In the genomic region with DNA sequence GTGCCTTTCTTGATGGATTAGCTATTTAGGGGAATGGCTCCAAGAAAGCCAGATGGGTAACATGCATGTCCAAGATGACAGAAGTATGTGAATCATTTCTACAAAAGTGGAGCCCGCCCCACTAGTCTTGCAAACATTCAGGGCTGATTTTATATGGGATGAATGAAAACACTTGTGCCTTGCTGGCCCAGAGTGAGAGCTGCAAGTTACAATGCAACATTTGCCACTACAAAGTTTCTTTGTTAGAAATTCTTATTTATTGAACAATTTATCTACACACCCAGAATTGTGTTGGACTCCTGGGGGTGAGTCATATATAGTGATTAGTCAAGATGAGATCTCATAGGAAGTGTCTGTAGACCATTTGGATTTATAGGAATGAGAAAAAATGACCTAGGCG, we compare ENCODE assay signal across 19 cellular contexts. TPM values are rescaled to one million over a fixed set of nuclear protein-coding genes. Genes with fewer than 3 reads are reported as not detected.
DNase-seq lines count a peak whose midpoint lies in the region; ATAC-seq, FAIRE-seq and TF ChIP-seq lines count a peak whose summit lies in the region.
"Had no signal": no experiment of that assay in that cellular context is flagged by ENCODE, and none has a peak within 500 bp of the region (broad histone marks: within the 10 kb centered on the region; RNA-seq: fewer than 3 reads in every experiment).

No MANE protein-coding gene starts in this region.

- H3K9me3 Mint-ChIP-seq in activated naive CD4-positive, alpha-beta T cell treated with anti-CD3 and anti-CD28 coated beads for 36 hours: peaks cover 2% of the 10 kb centered on the region
- H3K9me3 Mint-ChIP-seq in progenitor cell of endocrine pancreas (ENCODE audit: low read depth): no peaks in the 10 kb centered on the region

- intact Hi-C loops in activated naive CD4-positive, alpha-beta T cell treated with anti-CD3 and anti-CD28 coated beads for 36 hours (cut with micrococcal nuclease): no loop called here

- H3K27me3 ChIP-seq in neuron (ENCODE audit: insufficient read depth, low read length): no peaks in the 10 kb centered on the region
- H3K27me3 ChIP-seq: esophagus squamous epithelium had no signal

- H3K4me3 Mint-ChIP-seq in activated naive CD4-positive, alpha-beta T cell treated with anti-CD3 and anti-CD28 coated beads for 36 hours: no peak overlapping the region
- H3K4me3 Mint-ChIP-seq in progenitor cell of endocrine pancreas (ENCODE audit: low read depth): no peak overlapping the region
- H3K4me3 Mint-ChIP-seq: B cell; memory B cell; natural killer cell treated with Interleukin-12 subunit alpha and Interleukin-12 subunit beta and Interleukin-15 and Interleukin-18, amount 100 ng/mL, for 72 hours had no signal

- no peaks in the 10 kb centered on the region for H3K9me3 ChIP-seq in neuron (ENCODE audit: low read length)
- H3K9me3 ChIP-seq: esophagus squamous epithelium had no signal

- H3K4me3 ChIP-seq in neuron (ENCODE audit: low read length): no peak overlapping the region
- H3K4me3 ChIP-seq: esophagus squamous epithelium had no signal

- H3K36me3 Mint-ChIP-seq in activated naive CD4-positive, alpha-beta T cell treated with anti-CD3 and anti-CD28 coated beads for 36 hours (ENCODE audit: low read depth): no peaks in the 10 kb centered on the region
- no peaks in the 10 kb centered on the region for H3K36me3 Mint-ChIP-seq in progenitor cell of endocrine pancreas (ENCODE audit: insufficient read depth)
- H3K36me3 Mint-ChIP-seq: memory B cell; natural killer cell treated with Interleukin-12 subunit alpha and Interleukin-12 subunit beta and Interleukin-15 and Interleukin-18, amount 100 ng/mL, for 72 hours had no signal

- peaks cover 15% of the 10 kb centered on the region for H3K27me3 Mint-ChIP-seq in activated naive CD4-positive, alpha-beta T cell treated with anti-CD3 and anti-CD28 coated beads for 36 hours (ENCODE audit: low read depth)
- no peaks in the 10 kb centered on the region for H3K27me3 Mint-ChIP-seq in progenitor cell of endocrine pancreas
- H3K27me3 Mint-ChIP-seq: memory B cell had no signal

- no peak for TF ChIP-seq CTCF in progenitor cell of endocrine pancreas (IDR thresholded peaks at IDR 0.05; ENCODE audit: unreplicated experiment)

- no peaks in the 10 kb centered on the region for H3K36me3 ChIP-seq in neuron (ENCODE audit: insufficient read depth, low read length)
- H3K36me3 ChIP-seq: esophagus squamous epithelium had no signal

- H3K4me1 Mint-ChIP-seq in activated naive CD4-positive, alpha-beta T cell treated with anti-CD3 and anti-CD28 coated beads for 36 hours (ENCODE audit: low read depth): no peaks in the 10 kb centered on the region
- H3K4me1 Mint-ChIP-seq in progenitor cell of endocrine pancreas (ENCODE audit: low read depth): no peaks in the 10 kb centered on the region
- H3K4me1 Mint-ChIP-seq: B cell, memory B cell had no signal

- DNase-seq in EL: peak; percentile 60
- peak; percentile 50 for DNase-seq in M059J (ENCODE audit: low read depth)
- no peak for DNase-seq in activated naive CD4-positive, alpha-beta T cell treated with anti-CD3 and anti-CD28 coated beads for 36 hours
- no peak for DNase-seq in progenitor cell of endocrine pancreas (ENCODE audit: low spot score, unreplicated experiment)
- DNase-seq in SHP77 treated with DMSO at 0.1 percent for 48 hours (lab: John Stamatoyannopoulos, UW): no peak
- DNase-seq: activated CD8-positive, alpha-beta memory T cell treated with anti-CD3 and anti-CD28 coated beads for 24 hours; esophagus squamous epithelium; hypothalamus; kidney; NCI-H1092 treated with DMSO at 0.1 percent for 48 hours; NCI-H526; T1000 had no signal

- peak overlapping the region; percentile 34 for H2AFZ ChIP-seq in neuron (ENCODE audit: low read depth, low read length)

- peak; percentile 70 for FAIRE-seq in endometrium (lab: Jason Lieb, UNC)
- FAIRE-seq: kidney had no signal

- peaks cover 8% of the 10 kb centered on the region for H3K4me1 ChIP-seq in neuron (ENCODE audit: insufficient read depth, low read length)
- H3K4me1 ChIP-seq: esophagus squamous epithelium had no signal

- no peak overlapping the region for H3K27ac Mint-ChIP-seq in activated naive CD4-positive, alpha-beta T cell treated with anti-CD3 and anti-CD28 coated beads for 36 hours
- no peak overlapping the region for H3K27ac Mint-ChIP-seq in progenitor cell of endocrine pancreas
- H3K27ac Mint-ChIP-seq: B cell; memory B cell; natural killer cell treated with Interleukin-12 subunit alpha and Interleukin-12 subunit beta and Interleukin-15 and Interleukin-18, amount 100 ng/mL, for 72 hours had no signal

- CTCF ChIA-PET in activated naive CD4-positive, alpha-beta T cell treated with anti-CD3 and anti-CD28 coated beads for 36 hours (lab: Charles Lee): no interaction called here

- ATAC-seq in HG03460 (IDR thresholded peaks at IDR 0.05; ENCODE audit: unreplicated experiment): no peak
- ATAC-seq: activated CD4-positive, CD25-positive, alpha-beta regulatory T cell treated with anti-CD3 and anti-CD28 coated beads, Interleukin-2, amount 50 U/mL, for 24 hours; natural killer cell treated with Interleukin-12 subunit alpha and Interleukin-12 subunit beta and Interleukin-15 and Interleukin-18, amount 100 ng/mL, for 72 hours had no signal

RNA-seq across cellular contexts. Expression of a gene that starts 53.3 kb away (rescaled TPM):
- total RNA-seq in M059J (2014; rRNA removed; shearing (Covaris generic)): 380 and 529 TPM in 2 replicates
- total RNA-seq in activated naive CD4-positive, alpha-beta T cell treated with anti-CD3 and anti-CD28 coated beads for 36 hours: 1 to 10 TPM; 1.3 to 2.1 TPM
- 85.5 and 86.8 TPM in 2 replicates for total RNA-seq in progenitor cell of endocrine pancreas

Comparison
In these comparisons a context has a peak if more than half of its experiments do, and no peak if none do; other contexts are left out.
1. DNase-seq: peak in EL (single experiment) and M059J (single experiment); none in activated naive CD4-positive, alpha-beta T cell treated with anti-CD3 and anti-CD28 coated beads for 36 hours (single experiment), progenitor cell of endocrine pancreas (single experiment) and SHP77 treated with DMSO at 0.1 percent for 48 hours (single experiment).
2. RNA of a gene that starts 53.3 kb away (total RNA-seq): 380 to 529 TPM in M059J and 85.5 to 86.8 TPM in progenitor cell of endocrine pancreas; 1.3 to 2.1 TPM in activated naive CD4-positive, alpha-beta T cell treated with anti-CD3 and anti-CD28 coated beads for 36 hours; every median in the first group is over 10 times any median in the second.